ENCODE assay signal across 10 cellular contexts in genomic region chr6:16420332-16420714, GRCh38.
DNase-seq lines count a peak whose midpoint lies in the region; ATAC-seq and TF ChIP-seq lines count a peak whose summit lies in the region.
"Had no signal": no experiment of that assay in that cellular context is flagged by ENCODE, and none has a peak within 500 bp of the region (broad histone marks: within the 10 kb centered on the region; RNA-seq: fewer than 3 reads in every experiment).

No MANE protein-coding gene starts in this region.

- ATAC-seq in GM19467 (IDR thresholded peaks at IDR 0.05; ENCODE audit: unreplicated experiment), result peak; percentile 4
- ATAC-seq in HG03045 (IDR thresholded peaks at IDR 0.05; ENCODE audit: unreplicated experiment), result peak; percentile 13
- peak; percentile 30 for ATAC-seq in activated T-helper 17 cell treated with anti-CD3 and anti-CD28 coated beads, Interleukin-2, amount 50 U/mL, for 72 hours (replicated peaks)
- ATAC-seq in sciatic nerve, result no peak
- ATAC-seq in psoas muscle, result no peak

- H3K4me1 ChIP-seq in skeletal muscle tissue (ENCODE audit: control insufficient read depth in 3 of 3, insufficient read depth in 3 of 3, low read length in 3 of 3) (peaks cover 0 to 5% (median 0%) of the 10 kb centered on the region in 3 donors), psoas muscle (no peaks in the 10 kb centered on the region)
- H3K4me1 ChIP-seq: SJCRH30 had no signal

- H3K27ac Mint-ChIP-seq in activated T-helper 17 cell treated with anti-CD3 and anti-CD28 coated beads, Interleukin-2, amount 50 U/mL, for 72 hours, result peak overlapping the region; percentile 96

- H3K4me3 ChIP-seq in skeletal muscle tissue (ENCODE audit: low read length in 3 of 3) (no peak overlapping the region), WERI-Rb-1 (ENCODE audit: low read depth, low read length) (no peak overlapping the region), psoas muscle (no peak overlapping the region)
- H3K4me3 ChIP-seq: SJCRH30 had no signal

- DNase-seq in WERI-Rb-1, result no peak
- no peak for DNase-seq in ureter (ENCODE audit: low spot score)
- DNase-seq in sciatic nerve (ENCODE audit: low spot score), result no peak
- no peak for DNase-seq in psoas muscle
- DNase-seq: NCI-H1694 treated with DMSO at 0.1 percent for 48 hours, SJCRH30 had no signal

- H3K27ac ChIP-seq in skeletal muscle tissue (ENCODE audit: low read depth, low read length) (peak overlapping the region; percentile 8), WERI-Rb-1 (no peak overlapping the region), psoas muscle (no peak overlapping the region)
- H3K27ac ChIP-seq: SJCRH30 had no signal

- WGBS in psoas muscle, 3 donors, result 78 to 85% (median 85%) methylated on average over 2 of the region's 2 CpGs

- peak overlapping the region; percentile 80 for H3K4me3 Mint-ChIP-seq in activated T-helper 17 cell treated with anti-CD3 and anti-CD28 coated beads, Interleukin-2, amount 50 U/mL, for 72 hours

- H3K9ac ChIP-seq in skeletal muscle tissue (ENCODE audit: low read depth in 1 of 3, low read length in 3 of 3), result peak overlapping the region in 1 of 3 donors; percentile 48

- no peaks in the 10 kb centered on the region for H3K36me3 ChIP-seq in skeletal muscle tissue (ENCODE audit: control insufficient read depth in 3 of 3, insufficient read depth in 3 of 3, low read length in 3 of 3)
- no peaks in the 10 kb centered on the region for H3K36me3 ChIP-seq in WERI-Rb-1
- H3K36me3 ChIP-seq in psoas muscle (ENCODE audit: insufficient read depth in 1 of 2, low read depth in 1 of 2), result no peaks in the 10 kb centered on the region
- H3K36me3 ChIP-seq: SJCRH30 had no signal

- peaks cover 10% of the 10 kb centered on the region for H3K36me3 Mint-ChIP-seq in activated T-helper 17 cell treated with anti-CD3 and anti-CD28 coated beads, Interleukin-2, amount 50 U/mL, for 72 hours (ENCODE audit: low read depth)

- no peaks in the 10 kb centered on the region for H3K27me3 ChIP-seq in skeletal muscle tissue (ENCODE audit: control insufficient read depth in 3 of 3, insufficient read depth in 3 of 3, low read length in 3 of 3)
- H3K27me3 ChIP-seq in WERI-Rb-1 (ENCODE audit: insufficient read depth, low read depth, severe bottlenecking), result no peaks in the 10 kb centered on the region
- H3K27me3 ChIP-seq in psoas muscle (ENCODE audit: insufficient read depth in 3 of 3, low read length in 2 of 3), result no peaks in the 10 kb centered on the region
- H3K27me3 ChIP-seq: SJCRH30 had no signal

- peaks cover 47% of the 10 kb centered on the region for H3K4me1 Mint-ChIP-seq in activated T-helper 17 cell treated with anti-CD3 and anti-CD28 coated beads, Interleukin-2, amount 50 U/mL, for 72 hours

- H3K27me3 Mint-ChIP-seq in activated T-helper 17 cell treated with anti-CD3 and anti-CD28 coated beads, Interleukin-2, amount 50 U/mL, for 72 hours, result no peaks in the 10 kb centered on the region

- no peaks in the 10 kb centered on the region for H3K9me3 Mint-ChIP-seq in activated T-helper 17 cell treated with anti-CD3 and anti-CD28 coated beads, Interleukin-2, amount 50 U/mL, for 72 hours

- intact Hi-C loops in sciatic nerve (cut with DNase I), result no loop called here
- intact Hi-C loops in psoas muscle (cut with DNase I), result loop anchor here in 1 of 2 donors (10.0 kb wide), 1 partner anchor 354 kb away; no protein-coding TSS in a partner anchor

- TF ChIP-seq CTCF in WERI-Rb-1 (IDR thresholded peaks at IDR 0.05; ENCODE audit: low read depth, low read length), result no peak
- no peak for TF ChIP-seq CTCF in psoas muscle (IDR thresholded peaks at IDR 0.05)

- H3K9me3 ChIP-seq in skeletal muscle tissue (ENCODE audit: control insufficient read depth in 3 of 3, low read length in 3 of 3), result no peaks in the 10 kb centered on the region
- H3K9me3 ChIP-seq in WERI-Rb-1 (ENCODE audit: severe bottlenecking), result no peaks in the 10 kb centered on the region
- no peaks in the 10 kb centered on the region for H3K9me3 ChIP-seq in psoas muscle
- H3K9me3 ChIP-seq: SJCRH30 had no signal

Comparison
In these comparisons a context has a peak if more than half of its experiments do, and no peak if none do; other contexts are left out.
1. ATAC-seq: peak in GM19467 (single experiment), HG03045 (single experiment) and activated T-helper 17 cell treated with anti-CD3 and anti-CD28 coated beads, Interleukin-2, amount 50 U/mL, for 72 hours (single experiment); none in sciatic nerve (single experiment) and psoas muscle (0 of 4).